In the genomic region with DNA sequence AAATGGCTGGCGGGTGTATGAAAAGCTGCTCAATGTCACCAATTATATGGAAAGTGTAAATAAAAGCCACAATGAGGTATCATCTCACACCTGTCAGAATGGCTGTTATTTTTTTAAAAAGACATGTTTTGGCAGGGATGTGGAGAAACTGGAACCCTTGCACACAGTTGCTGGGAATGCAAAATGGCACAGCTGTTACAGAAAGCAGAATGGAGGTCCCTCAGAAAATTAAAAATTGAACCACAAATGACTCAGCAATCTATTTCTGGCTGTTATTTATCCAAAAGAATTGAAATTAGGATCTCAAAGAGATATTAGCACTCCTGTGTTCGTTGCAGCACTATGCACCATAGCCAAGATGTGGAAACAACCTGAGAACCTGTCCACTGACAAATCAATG, we compare ENCODE assay signal across 29 cellular contexts.
"Had no signal": no experiment of that assay in that cellular context is flagged by ENCODE, and none has a peak within 500 bp of the region (broad histone marks: within the 10 kb centered on the region; RNA-seq: fewer than 3 reads in every experiment).

No MANE protein-coding gene starts in this region.

- H3K4me3 ChIP-seq: PC-9, SJCRH30, SK-N-MC had no signal

- H3K36me3 ChIP-seq: SJCRH30, WERI-Rb-1 had no signal

- H3K27me3 ChIP-seq: SJCRH30 had no signal

- DNase-seq: activated CD4-positive, alpha-beta memory T cell treated with anti-CD3 and anti-CD28 coated beads, Interleukin-2, amount 10 ng/mL, durations not matched to agents 7 days and 5 days; activated CD4-positive, alpha-beta T cell treated with anti-CD3 and anti-CD28 coated beads for 1 hour; activated CD4-positive, alpha-beta T cell treated with anti-CD3 and anti-CD28 coated beads for 48 hours; activated CD4-positive, CD25-positive, alpha-beta regulatory T cell; activated CD8-positive, alpha-beta memory T cell treated with anti-CD3 and anti-CD28 coated beads for 24 hours; activated CD8-positive, alpha-beta memory T cell treated with anti-CD3 and anti-CD28 coated beads, Interleukin-2, amount 10 ng/mL, durations not matched to agents 7 days and 5 days; activated CD8-positive, alpha-beta memory T cell treated with anti-CD3 and anti-CD28 coated beads, Interleukin-2, amount 50 U/mL, for 48 hours; activated effector memory CD4-positive, alpha-beta T cell treated with Interleukin-2 at 50 U/mL for 16 hours; activated naive CD4-positive, alpha-beta T cell treated with anti-CD3 and anti-CD28 coated beads, Interleukin-2, amount 10 ng/mL, durations not matched to agents 7 days and 5 days; activated naive CD8-positive, alpha-beta T cell treated with anti-CD3 and anti-CD28 coated beads, Interleukin-2, amount 50 U/mL, for 24 hours; activated T-cell treated with anti-CD3 and anti-CD28 coated beads, Interleukin-2, amount 50 U/mL, for 48 hours; anterior cingulate cortex; caudate nucleus; cerebellar nuclear complex; Kasumi-1; KG1; MM.1S; MV-4-11; NCI-H1092; NCI-H1417 treated with DMSO at 0.1 percent for 48 hours; NCI-H187; NCI-H2029 treated with DMSO at 0.1 percent for 48 hours; NCI-H510A; NCI-H526; PC-9; T1000; WERI-Rb-1 had no signal
